Comparison of ENCODE assay signal across 1 cellular context in genomic region chr6:33428219-33428890, GRCh38.
A peak's percentile ranks its signal among the peaks of the same experiment; 100 is the strongest.
TF ChIP-seq lines count a peak whose summit lies in the region.

No MANE protein-coding gene starts in this region.

TF ChIP-seq in HepG2, 621 proteins besides CTCF, POLR2A, EP300 and RAD21 (continued from another document and continues in another):
- TF ChIP-seq ZNF597 (CRISPR knock-in tag; IDR thresholded peaks at IDR 0.05), result no peak
- no peak for TF ChIP-seq MYNN (CRISPR knock-in tag; IDR thresholded peaks at IDR 0.05; ENCODE audit: low read depth)
- TF ChIP-seq SMAD9 (CRISPR knock-in tag; IDR thresholded peaks at IDR 0.05), result no peak
- TF ChIP-seq ZBTB2 (CRISPR knock-in tag; IDR thresholded peaks at IDR 0.05; ENCODE audit: low read depth), result no peak
- TF ChIP-seq ZNF574 (CRISPR knock-in tag; IDR thresholded peaks at IDR 0.05), result peak; percentile 24; the same call in 1 of the 2 replicates
- peak; percentile 16; the same call in 1 of the 2 replicates for TF ChIP-seq ELF3 (CRISPR knock-in tag; IDR thresholded peaks at IDR 0.05)
- TF ChIP-seq ZNF382 (CRISPR knock-in tag; IDR thresholded peaks at IDR 0.05; ENCODE audit: borderline replicate concordance), result no peak
- peak; percentile 81; the same call in 1 of the 2 replicates for TF ChIP-seq LBX2 (CRISPR knock-in tag; IDR thresholded peaks at IDR 0.05; ENCODE audit: borderline replicate concordance)
- peak; percentile 66 to 69; a peak in 3 of 4 replicates for TF ChIP-seq NR2F1 (CRISPR knock-in tag; IDR thresholded peaks at IDR 0.05)
- TF ChIP-seq NBN (conservative IDR thresholded peaks at IDR 0.05), result no peak
- TF ChIP-seq ASH2L (IDR thresholded peaks at IDR 0.05; ENCODE audit: insufficient read length, low read depth, low read length), result no peak
- no peak for TF ChIP-seq ZNF598 (CRISPR knock-in tag; IDR thresholded peaks at IDR 0.05; ENCODE audit: borderline replicate concordance)
- TF ChIP-seq WIZ (CRISPR knock-in tag; IDR thresholded peaks at IDR 0.05), result no peak
- TF ChIP-seq TMF1 (CRISPR knock-in tag; IDR thresholded peaks at IDR 0.05; ENCODE audit: low read depth), result 0 out of 2 replicates have a peak, but pooled peaks have one; percentile 52
- 0 out of 2 replicates have a peak, but pooled peaks have one; percentile 15 for TF ChIP-seq ARID4A (CRISPR knock-in tag; IDR thresholded peaks at IDR 0.05; ENCODE audit: borderline replicate concordance)
- TF ChIP-seq ZBTB33 (CRISPR knock-in tag; IDR thresholded peaks at IDR 0.05), result 0 out of 2 replicates have a peak, but pooled peaks have one; percentile 10
- TF ChIP-seq NR1H2 (CRISPR knock-in tag; IDR thresholded peaks at IDR 0.05; ENCODE audit: borderline replicate concordance, low read depth), result no peak
- TF ChIP-seq SSRP1 (CRISPR knock-in tag; IDR thresholded peaks at IDR 0.05), result no peak
- peak; percentile 51; the same call in 1 of the 2 replicates for TF ChIP-seq ZNF83 (CRISPR knock-in tag; IDR thresholded peaks at IDR 0.05; ENCODE audit: borderline replicate concordance)
- no peak for TF ChIP-seq TOPORS (CRISPR knock-in tag; IDR thresholded peaks at IDR 0.05)
- no peak for TF ChIP-seq MLX (CRISPR knock-in tag; IDR thresholded peaks at IDR 0.05)
- 0 out of 2 replicates have a peak, but pooled peaks have one; percentile 20 for TF ChIP-seq ERF (CRISPR knock-in tag; IDR thresholded peaks at IDR 0.05)
- TF ChIP-seq NFE2L1 (CRISPR knock-in tag; IDR thresholded peaks at IDR 0.05; ENCODE audit: borderline replicate concordance), result peak; percentile 72; the same call in 1 of the 2 replicates
- no peak for TF ChIP-seq KIAA2018 (CRISPR knock-in tag; IDR thresholded peaks at IDR 0.05; ENCODE audit: borderline replicate concordance)
- no peak for TF ChIP-seq RBFOX2 (IDR thresholded peaks at IDR 0.05; ENCODE audit: low read depth, low read length)
- TF ChIP-seq RFXAP (CRISPR knock-in tag; IDR thresholded peaks at IDR 0.05; ENCODE audit: borderline replicate concordance), result no peak
- TF ChIP-seq ZNF256 (CRISPR knock-in tag; conservative IDR thresholded peaks at IDR 0.05), result no peak
- TF ChIP-seq CCDC6 (CRISPR knock-in tag; IDR thresholded peaks at IDR 0.05), result no peak
- TF ChIP-seq TBX2 (CRISPR knock-in tag; IDR thresholded peaks at IDR 0.05; ENCODE audit: borderline replicate concordance), result peak; percentile 51; the same call in 1 of the 2 replicates
- TF ChIP-seq ZSCAN21 (CRISPR knock-in tag; IDR thresholded peaks at IDR 0.05; ENCODE audit: borderline replicate concordance), result peak; percentile 77
- TF ChIP-seq SP4 (CRISPR knock-in tag; IDR thresholded peaks at IDR 0.05), result no peak; the same call in 1 of the 2 replicates
- peak; percentile 51 for TF ChIP-seq RBM39 (IDR thresholded peaks at IDR 0.05; ENCODE audit: low read depth, low read length, poor library complexity, severe bottlenecking)
- TF ChIP-seq YEATS2 (CRISPR knock-in tag; IDR thresholded peaks at IDR 0.05; ENCODE audit: borderline replicate concordance), result 0 out of 2 replicates have a peak, but pooled peaks have one; percentile 27
- TF ChIP-seq RORA (CRISPR knock-in tag; IDR thresholded peaks at IDR 0.05), result no peak
